ENCODE assay signal across 20 cellular contexts in genomic region chr21:41634211-41634694, GRCh38.
DNase-seq lines count a peak whose midpoint lies in the region; ATAC-seq, FAIRE-seq and TF ChIP-seq lines count a peak whose summit lies in the region.
"Had no signal": no experiment of that assay in that cellular context is flagged by ENCODE, and none has a peak within 500 bp of the region (broad histone marks: within the 10 kb centered on the region; RNA-seq: fewer than 3 reads in every experiment).

No MANE protein-coding gene starts in this region.

- peaks cover 0 to 35% (median 12%) of the 10 kb centered on the region in 5 donors for H3K27me3 Mint-ChIP-seq in naive thymus-derived CD4-positive, alpha-beta T cell

- no peaks in the 10 kb centered on the region for H3K27me3 ChIP-seq in colonic mucosa
- H3K27me3 ChIP-seq in lung (ENCODE audit: control insufficient read depth, insufficient read depth), result no peaks in the 10 kb centered on the region
- H3K27me3 ChIP-seq in naive thymus-derived CD4-positive, alpha-beta T cell (ENCODE audit: control insufficient read depth in 2 of 2, insufficient read depth in 2 of 2, low read length in 2 of 2), result no peaks in the 10 kb centered on the region
- H3K27me3 ChIP-seq: right atrium auricular region, upper lobe of left lung had no signal

- CTCF ChIA-PET in naive thymus-derived CD4-positive, alpha-beta T cell (lab: Charles Lee), result no interaction called here

- no peaks in the 10 kb centered on the region for H3K4me1 Mint-ChIP-seq in naive thymus-derived CD4-positive, alpha-beta T cell
- H3K4me1 Mint-ChIP-seq: brain; CD8-positive, alpha-beta memory T cell; T-cell had no signal

- H3K27ac Mint-ChIP-seq in naive thymus-derived CD4-positive, alpha-beta T cell, result no peak overlapping the region
- H3K27ac Mint-ChIP-seq: brain; CD8-positive, alpha-beta memory T cell; T-cell had no signal

- H3K9me3 ChIP-seq in colonic mucosa, result no peaks in the 10 kb centered on the region
- H3K9me3 ChIP-seq in lung (ENCODE audit: control insufficient read depth in 2 of 2, insufficient read depth in 1 of 2, low read length in 1 of 2), result peaks cover 0 to 6% of the 10 kb centered on the region in 2 donors
- H3K9me3 ChIP-seq in naive thymus-derived CD4-positive, alpha-beta T cell (ENCODE audit: control insufficient read depth in 2 of 3, low read length in 3 of 3), result no peaks in the 10 kb centered on the region
- H3K9me3 ChIP-seq: upper lobe of left lung had no signal

- H3K9me3 Mint-ChIP-seq in naive thymus-derived CD4-positive, alpha-beta T cell, result peaks cover 0 to 12% (median 1%) of the 10 kb centered on the region in 11 donors
- H3K9me3 Mint-ChIP-seq: T-cell had no signal

- H3K4me1 ChIP-seq in colonic mucosa (no peaks in the 10 kb centered on the region), lung (ENCODE audit: control insufficient read depth in 2 of 2, insufficient read depth in 2 of 2, low read length in 2 of 2) (peaks cover 0 to 3% of the 10 kb centered on the region in 2 donors)
- no peaks in the 10 kb centered on the region for H3K4me1 ChIP-seq in naive thymus-derived CD4-positive, alpha-beta T cell (ENCODE audit: control insufficient read depth in 2 of 2, insufficient read depth in 2 of 2, low read length in 2 of 2)

- ATAC-seq in lung (ENCODE audit: insufficient read depth, low FRiP score), result peak; percentile 45
- no peak for ATAC-seq in naive thymus-derived CD4-positive, alpha-beta T cell
- ATAC-seq: HepG2, T-cell had no signal

- H3K36me3 ChIP-seq in colonic mucosa (no peaks in the 10 kb centered on the region), lung (ENCODE audit: control insufficient read depth in 2 of 2, insufficient read depth in 2 of 2, low read length in 2 of 2) (no peaks in the 10 kb centered on the region)
- no peaks in the 10 kb centered on the region for H3K36me3 ChIP-seq in naive thymus-derived CD4-positive, alpha-beta T cell (ENCODE audit: control insufficient read depth in 2 of 3, insufficient read depth in 3 of 3, low read length in 3 of 3)
- H3K36me3 ChIP-seq: right atrium auricular region, upper lobe of left lung had no signal

- H3K4me3 Mint-ChIP-seq in naive thymus-derived CD4-positive, alpha-beta T cell, result no peak overlapping the region
- H3K4me3 Mint-ChIP-seq: brain; CD8-positive, alpha-beta memory T cell; T-cell had no signal

- TF ChIP-seq CTCF in colonic mucosa (IDR thresholded peaks at IDR 0.05) (no peak), lung (IDR thresholded peaks at IDR 0.05; ENCODE audit: control extremely low read depth, extremely low read depth) (no peak)

- intact Hi-C loops in colonic mucosa (cut with DNase I), result no loop called here
- intact Hi-C loops in naive thymus-derived CD4-positive, alpha-beta T cell (cut with micrococcal nuclease), result no loop called here

- DNase-seq in SIG-M5 treated with dmso at 0.1 percent for 504 hours (lab: John Stamatoyannopoulos, UW; ENCODE audit: unreplicated experiment), result peak; percentile 29
- DNase-seq in SIG-M5 (lab: John Stamatoyannopoulos, UW), result no peak
- DNase-seq in colonic mucosa, result peak; percentile 39
- DNase-seq in lung (ENCODE audit: low spot score), result peak; percentile 54
- DNase-seq in urothelium cell line (ENCODE audit: low spot score), result peak; percentile 25
- DNase-seq in NCI-H345 treated with DMSO at 0.1 percent for 48 hours (lab: John Stamatoyannopoulos, UW; ENCODE audit: unreplicated experiment), result no peak
- no peak for DNase-seq in activated CD8-positive, alpha-beta memory T cell treated with anti-CD3 and anti-CD28 coated beads, Interleukin-2, amount 50 U/mL, for 4 hours
- no peak for DNase-seq in naive thymus-derived CD4-positive, alpha-beta T cell
- DNase-seq: 8988T; CD8-positive, alpha-beta memory T cell; GF-D8; NCI-H1105; NCI-H446; stimulated activated CD4-positive, alpha-beta T cell treated with anti-CD3 and anti-CD28 coated beads, Interleukin-4, amount 100 ng/mL, for 1 hour; T-cell had no signal

- H3K4me3 ChIP-seq in colonic mucosa (no peak overlapping the region), lung (no peak overlapping the region)
- H3K4me3 ChIP-seq in naive thymus-derived CD4-positive, alpha-beta T cell (ENCODE audit: low read length), result no peak overlapping the region
- H3K4me3 ChIP-seq: right atrium auricular region, upper lobe of left lung had no signal

- no peak overlapping the region for H3K9ac ChIP-seq in colonic mucosa (ENCODE audit: low read depth in 2 of 2, low read length in 2 of 2)

- POLR2A ChIA-PET in naive thymus-derived CD4-positive, alpha-beta T cell (lab: Charles Lee), result no interaction called here

- no peak for FAIRE-seq in urothelium cell line (lab: Jason Lieb, UNC)
- FAIRE-seq: frontal cortex, HepG2 had no signal

- 67 to 84% methylated on average over 6 of the region's 6 CpGs for WGBS in lung, 2 donors

- H3K36me3 Mint-ChIP-seq in naive thymus-derived CD4-positive, alpha-beta T cell, result peaks cover 0 to 6% (median 0%) of the 10 kb centered on the region in 5 donors
- H3K36me3 Mint-ChIP-seq: brain, T-cell had no signal

- H3K27ac ChIP-seq in colonic mucosa (no peak overlapping the region), lung (ENCODE audit: low read depth in 1 of 2, low read length in 1 of 2) (peak overlapping the region in 1 of 2 donors; percentile 18)
- H3K27ac ChIP-seq in naive thymus-derived CD4-positive, alpha-beta T cell (ENCODE audit: low read depth, low read length), result no peak overlapping the region
- H3K27ac ChIP-seq: right atrium auricular region had no signal

Comparison
In these comparisons a context has a peak if more than half of its experiments do, and no peak if none do; other contexts are left out.
1. DNase-seq: peak in SIG-M5 treated with dmso at 0.1 percent for 504 hours (single experiment), colonic mucosa (single experiment), lung (single experiment) and urothelium cell line (single experiment); none in SIG-M5 (single experiment), NCI-H345 treated with DMSO at 0.1 percent for 48 hours (single experiment), activated CD8-positive, alpha-beta memory T cell treated with anti-CD3 and anti-CD28 coated beads, Interleukin-2, amount 50 U/mL, for 4 hours (single experiment) and naive thymus-derived CD4-positive, alpha-beta T cell (0 of 9).